In genomic region chr1:111369177-111369576, GRCh38 we compare ENCODE assay signal across 25 cellular contexts. TPM values are rescaled to one million over a fixed set of nuclear protein-coding genes. Genes with fewer than 3 reads are reported as not detected.
DNase-seq lines count a peak whose midpoint lies in the region; ATAC-seq and TF ChIP-seq lines count a peak whose summit lies in the region.
"Had no signal": no experiment of that assay in that cellular context is flagged by ENCODE, and none has a peak within 500 bp of the region (broad histone marks: within the 10 kb centered on the region; RNA-seq: fewer than 3 reads in every experiment).

No MANE protein-coding gene starts in this region.

- H3K27ac ChIP-seq in GM23248 = no peak overlapping the region
- H3K27ac ChIP-seq: colonic mucosa, gastrocnemius medialis, hepatocyte, vagina, WERI-Rb-1 had no signal

- H3K27me3 ChIP-seq in GM23248 (replicated peaks; ENCODE audit: insufficient read depth) = no peaks in the 10 kb centered on the region
- H3K27me3 ChIP-seq: colonic mucosa, hepatocyte, vagina had no signal

- peak overlapping the region in 1 of 3 experiments; percentile 11 for H3K4me3 Mint-ChIP-seq in nephron
- H3K4me3 Mint-ChIP-seq: CD14-positive monocyte; effector memory CD8-positive, alpha-beta T cell; memory B cell; stimulated activated naive CD8-positive, alpha-beta T cell treated with anti-CD3 and anti-CD28 coated beads, Interleukin-15, Interleukin-2, amounts not matched to agents 100 ng/mL and 50 ng/mL, for 24 hours had no signal

- no peak overlapping the region for H2AFZ ChIP-seq in GM23248
- H2AFZ ChIP-seq: hepatocyte had no signal

- H3K36me3 ChIP-seq in GM23248 (ENCODE audit: low read depth) = no peaks in the 10 kb centered on the region
- H3K36me3 ChIP-seq: colonic mucosa, gastrocnemius medialis, vagina, WERI-Rb-1 had no signal

- H3K36me3 Mint-ChIP-seq in nephron (ENCODE audit: low read depth) = no peaks in the 10 kb centered on the region
- H3K36me3 Mint-ChIP-seq: CD14-positive monocyte had no signal

- 9 to 22% methylated on average over 2 of the region's 2 CpGs for WGBS in GM23248 (ENCODE audit: low coverage in 1 of 2, low lambda C conversion rate in 2 of 2, missing lambda C conversion rate in 2 of 2), 2 experiments

- no peak for TF ChIP-seq CTCF in nephron (IDR thresholded peaks at IDR 0.05; ENCODE audit: unreplicated experiment in 3 of 3)

- DNase-seq in GM23248 = peak; percentile 23
- DNase-seq in M059J (ENCODE audit: low read depth) = peak; percentile 23
- peak; percentile 88 for DNase-seq in dermis blood vessel endothelial cell
- no peak for DNase-seq in NCI-H2081 (lab: John Stamatoyannopoulos, UW)
- no peak for DNase-seq in NCI-H2107 treated with DMSO at 0.1 percent for 48 hours (lab: John Stamatoyannopoulos, UW; ENCODE audit: unreplicated experiment)
- no peak for DNase-seq in left cardiac atrium
- DNase-seq: activated CD4-positive, alpha-beta T cell treated with anti-CD3 and anti-CD28 coated beads for 48 hours; activated naive CD4-positive, alpha-beta T cell; activated T-cell treated with anti-CD3 and anti-CD28 coated beads, Interleukin-2, amount 50 U/mL, for 48 hours; amniotic stem cell; Calu3; colonic mucosa; effector memory CD8-positive, alpha-beta T cell; gastrocnemius medialis; GOT3; NCI-H1105 treated with DMSO at 0.1 percent for 48 hours; NCI-H2029; WERI-Rb-1 had no signal

- in situ Hi-C loops in GM23248 (cut with MboI) = no loop called here

- no peaks in the 10 kb centered on the region for H4K20me1 ChIP-seq in GM23248 (ENCODE audit: insufficient read depth)

- no peaks in the 10 kb centered on the region for H3K9me3 Mint-ChIP-seq in nephron
- H3K9me3 Mint-ChIP-seq: effector memory CD8-positive, alpha-beta T cell; memory B cell; stimulated activated naive CD8-positive, alpha-beta T cell treated with anti-CD3 and anti-CD28 coated beads, Interleukin-15, Interleukin-2, amounts not matched to agents 100 ng/mL and 50 ng/mL, for 24 hours had no signal

- no peak overlapping the region for H3K4me3 ChIP-seq in GM23248
- H3K4me3 ChIP-seq: colonic mucosa, gastrocnemius medialis, hepatocyte, vagina had no signal

- no peaks in the 10 kb centered on the region for H3K9me3 ChIP-seq in GM23248 (ENCODE audit: low read depth)
- H3K9me3 ChIP-seq: colonic mucosa, gastrocnemius medialis, vagina had no signal

- 0 out of 2 replicates have a peak, but pooled peaks cover 7% of the 10 kb centered on the region for H3K4me1 ChIP-seq in GM23248 (ENCODE audit: insufficient read depth)
- H3K4me1 ChIP-seq: colonic mucosa, gastrocnemius medialis, vagina had no signal

- H3K27me3 Mint-ChIP-seq in nephron (ENCODE audit: low read depth) = peaks cover 5% of the 10 kb centered on the region

- H3K9ac ChIP-seq in GM23248 = no peak overlapping the region

- ATAC-seq in left cardiac atrium = no peak
- ATAC-seq in HG03565 (IDR thresholded peaks at IDR 0.05; ENCODE audit: unreplicated experiment) = no peak
- ATAC-seq: effector memory CD8-positive, alpha-beta T cell; gastrocnemius medialis had no signal

- peak overlapping the region; percentile 17 to 78 (median 50) for H3K27ac Mint-ChIP-seq in nephron
- H3K27ac Mint-ChIP-seq: CD14-positive monocyte; effector memory CD8-positive, alpha-beta T cell; memory B cell; stimulated activated naive CD8-positive, alpha-beta T cell treated with anti-CD3 and anti-CD28 coated beads, Interleukin-15, Interleukin-2, amounts not matched to agents 100 ng/mL and 50 ng/mL, for 24 hours had no signal

- H3K4me1 Mint-ChIP-seq in nephron = peaks cover 14% of the 10 kb centered on the region
- H3K4me1 Mint-ChIP-seq: CD14-positive monocyte, memory B cell had no signal

- intact Hi-C loops in left cardiac atrium (cut with DNase I) = no loop called here

- H3K4me2 ChIP-seq in GM23248 (ENCODE audit: unreplicated experiment) = no peak overlapping the region
- H3K4me2 ChIP-seq: hepatocyte had no signal

- no peaks in the 10 kb centered on the region for H3F3A ChIP-seq in GM23248 (ENCODE audit: insufficient read depth)

- H3K79me2 ChIP-seq in GM23248 (ENCODE audit: insufficient read depth) = no peaks in the 10 kb centered on the region
- H3K79me2 ChIP-seq: hepatocyte had no signal

- H3K9me2 ChIP-seq in GM23248 (ENCODE audit: insufficient read depth) = no peaks in the 10 kb centered on the region

RNA-seq across cellular contexts. Expression of gene OVGP1, which starts 58.4 kb away (rescaled TPM):
- under 0.01 and 1.5 TPM in 2 replicates for total RNA-seq in GM23248 (2014; rRNA removed; shearing (Covaris generic))
- polyA plus RNA-seq in GM23248 (2016; fragmentation: Nextera tagmentation; extraction: Ambion mirVana) = 0.13 and 0.41 TPM in 2 replicates
- 0.15 and 0.37 TPM in 2 replicates for total RNA-seq in M059J (2014; rRNA removed; shearing (Covaris generic))
- total RNA-seq in dermis blood vessel endothelial cell = 0.84 and 1.0 TPM in 2 replicates
- total RNA-seq in left cardiac atrium = 1 to 10 TPM in 1 of 2 donors, under 1 TPM in 1; 0.35 to 1.2 TPM

Comparison
In these comparisons a context has a peak if more than half of its experiments do, and no peak if none do; other contexts are left out.
1. DNase-seq: peak in GM23248 (single experiment), M059J (single experiment) and dermis blood vessel endothelial cell (single experiment); none in NCI-H2081 (0 of 2), NCI-H2107 treated with DMSO at 0.1 percent for 48 hours (single experiment) and left cardiac atrium (single experiment).